Comparison of ENCODE assay signal across 8 cellular contexts in the genomic region with DNA sequence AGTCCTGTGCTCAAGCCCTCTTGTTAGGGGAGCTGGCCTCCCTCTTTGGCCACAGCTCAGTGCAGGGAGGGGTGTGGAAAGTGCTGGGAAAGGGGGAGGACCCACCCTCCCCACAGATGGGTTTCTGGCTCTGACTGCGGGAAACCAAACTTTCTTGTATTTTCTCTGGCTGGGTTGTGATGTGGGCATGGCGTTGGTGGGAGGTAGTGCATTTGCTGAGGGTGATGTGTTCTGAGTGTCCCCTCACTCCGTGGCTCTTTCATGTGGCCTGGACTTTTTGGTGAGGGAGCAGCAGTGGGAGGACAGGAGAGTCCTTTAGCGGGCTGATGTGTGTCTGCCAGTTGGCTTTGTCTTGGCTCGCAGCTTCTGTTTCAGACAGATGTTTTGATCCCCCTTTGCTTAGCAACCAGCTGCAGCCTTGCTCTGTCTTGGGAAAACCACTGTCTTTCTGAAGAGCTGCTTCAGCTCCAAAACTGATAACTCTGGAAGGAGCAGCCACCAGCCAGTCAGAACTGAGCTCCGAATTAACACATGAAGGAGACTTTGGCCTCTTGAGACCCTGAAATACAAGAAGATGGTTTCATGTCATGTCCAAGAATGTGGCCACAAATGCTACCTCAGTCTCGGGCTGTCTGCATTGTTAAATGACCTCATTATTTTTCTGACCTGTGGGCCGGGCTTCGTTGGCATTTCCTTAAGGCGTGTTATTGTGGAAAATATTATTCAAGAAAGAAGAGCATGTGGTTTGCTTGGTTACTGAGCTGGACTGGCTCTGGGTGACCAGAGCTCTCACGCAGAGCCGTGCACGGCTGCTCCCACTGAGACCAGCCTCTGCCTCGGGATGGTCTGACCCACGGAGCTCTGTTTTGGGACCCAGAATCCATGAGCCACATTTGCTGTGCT. TPM values are rescaled to one million over a fixed set of nuclear protein-coding genes. Genes with fewer than 3 reads are reported as not detected.
A peak's percentile ranks its signal among the peaks of the same experiment; 100 is the strongest.
DNase-seq lines count a peak whose midpoint lies in the region; ATAC-seq, FAIRE-seq and TF ChIP-seq lines count a peak whose summit lies in the region.

No MANE protein-coding gene starts in this region.

- FAIRE-seq in small intestine (lab: Jason Lieb, UNC), result no peak

- no peaks in the 10 kb centered on the region for H3K9me3 Mint-ChIP-seq in activated CD4-positive, alpha-beta T cell treated with anti-CD3 and anti-CD28 coated beads, Interleukin-2, amount 10 ng/mL, durations not matched to agents 7 days and 5 days

- H3K9me3 ChIP-seq in adrenal gland (replicated peaks in 1 of 3) (no peaks in the 10 kb centered on the region), right cardiac atrium (ENCODE audit: control insufficient read depth, low read length) (no peaks in the 10 kb centered on the region), small intestine (ENCODE audit: control insufficient read depth, low read depth) (no peaks in the 10 kb centered on the region), HAP-1 (no peaks in the 10 kb centered on the region)

- H3K27me3 Mint-ChIP-seq in activated CD4-positive, alpha-beta T cell treated with anti-CD3 and anti-CD28 coated beads, Interleukin-2, amount 10 ng/mL, durations not matched to agents 7 days and 5 days, result no peaks in the 10 kb centered on the region

- H3K27me3 ChIP-seq in adrenal gland, result no peaks in the 10 kb centered on the region
- no peaks in the 10 kb centered on the region for H3K27me3 ChIP-seq in right cardiac atrium (ENCODE audit: control insufficient read depth, insufficient read depth)
- no peaks in the 10 kb centered on the region for H3K27me3 ChIP-seq in small intestine (ENCODE audit: control insufficient read depth in 2 of 2, insufficient read depth in 2 of 2, low read length in 2 of 2)
- no peaks in the 10 kb centered on the region for H3K27me3 ChIP-seq in HAP-1 (ENCODE audit: low read depth)

- peaks cover 54% of the 10 kb centered on the region for H3K4me1 Mint-ChIP-seq in activated CD4-positive, alpha-beta T cell treated with anti-CD3 and anti-CD28 coated beads, Interleukin-2, amount 10 ng/mL, durations not matched to agents 7 days and 5 days

- CTCF ChIA-PET in activated CD4-positive, alpha-beta T cell treated with anti-CD3 and anti-CD28 coated beads, Interleukin-2, amount 10 ng/mL, durations not matched to agents 7 days and 5 days (lab: Charles Lee), result interaction anchor here (1.5 to 1.9 kb wide), 2 partner anchors 11 to 23 kb away, joined by 7 to 11 read pairs; no protein-coding TSS in a partner anchor

- ATAC-seq in right cardiac atrium, result peak; percentile 87 to 88

- no peak for TF ChIP-seq POLR2A in adrenal gland (IDR thresholded peaks at IDR 0.05)

- H3K27ac Mint-ChIP-seq in activated CD4-positive, alpha-beta T cell treated with anti-CD3 and anti-CD28 coated beads, Interleukin-2, amount 10 ng/mL, durations not matched to agents 7 days and 5 days, result peak overlapping the region; percentile 20

- no peak overlapping the region for H3K4me3 Mint-ChIP-seq in activated CD4-positive, alpha-beta T cell treated with anti-CD3 and anti-CD28 coated beads, Interleukin-2, amount 10 ng/mL, durations not matched to agents 7 days and 5 days

- no peak for TF ChIP-seq CTCF in adrenal gland (IDR thresholded peaks at IDR 0.05)

- H3K36me3 Mint-ChIP-seq in activated CD4-positive, alpha-beta T cell treated with anti-CD3 and anti-CD28 coated beads, Interleukin-2, amount 10 ng/mL, durations not matched to agents 7 days and 5 days (ENCODE audit: low read depth), result peaks cover 15% of the 10 kb centered on the region

- DNase-seq in activated CD4-positive, alpha-beta T cell treated with anti-CD3 and anti-CD28 coated beads, Interleukin-2, amount 10 ng/mL, durations not matched to agents 7 days and 5 days, result peak; percentile 21
- no peak for DNase-seq in activated CD4-positive, alpha-beta T cell treated with anti-CD3 and anti-CD28 coated beads for 4 hours
- DNase-seq in adrenal gland (peak in 1 of 7 donors; percentile 41), right cardiac atrium (peak; percentile 71 to 87 (median 86)), small intestine (peak; percentile 31), OCI-M2 (lab: John Stamatoyannopoulos, UW; ENCODE audit: unreplicated experiment) (no peak), NCI-H128 (lab: John Stamatoyannopoulos, UW; ENCODE audit: unreplicated experiment) (no peak), HAP-1 (ENCODE audit: low spot score in 2 of 2) (no peak)

- H3K4me3 ChIP-seq in adrenal gland (no peak overlapping the region), right cardiac atrium (ENCODE audit: low read length) (no peak overlapping the region), small intestine (ENCODE audit: low read depth in 1 of 2, low read length in 2 of 2) (no peak overlapping the region), HAP-1 (no peak overlapping the region)

- intact Hi-C loops in adrenal gland (cut with DNase I), result no loop called here
- intact Hi-C loops in right cardiac atrium (cut with DNase I), result no loop called here

- WGBS in adrenal gland, 4 donors, result 62 to 76% (median 69%) methylated on average over 15 of the region's 15 CpGs
- WGBS in right cardiac atrium, result 31% methylated on average over 15 of the region's 15 CpGs
- 45 to 68% (median 64%) methylated on average over 15 of the region's 15 CpGs for WGBS in small intestine, 3 donors

- H3K27ac ChIP-seq in adrenal gland, result peak overlapping the region in 3 of 5 donors; percentile 13 to 69 (median 69)
- H3K27ac ChIP-seq in right cardiac atrium (ENCODE audit: low read length), result peak overlapping the region; percentile 14
- peak overlapping the region in 1 of 2 donors; percentile 76 for H3K27ac ChIP-seq in small intestine (ENCODE audit: low read depth in 1 of 2, low read length in 1 of 2)

- in situ Hi-C loops in HAP-1 (cut with MboI; ENCODE audit: low sequenced_read_pairs), result no loop called here

- POLR2A ChIA-PET in activated CD4-positive, alpha-beta T cell treated with anti-CD3 and anti-CD28 coated beads, Interleukin-2, amount 10 ng/mL, durations not matched to agents 7 days and 5 days (lab: Charles Lee), result no interaction called here

- H3K36me3 ChIP-seq in adrenal gland (replicated peaks in 1 of 2) (no peaks in the 10 kb centered on the region), small intestine (ENCODE audit: control insufficient read depth in 2 of 2, insufficient read depth in 2 of 2, low read length in 2 of 2) (no peaks in the 10 kb centered on the region), HAP-1 (replicated peaks) (no peaks in the 10 kb centered on the region)

- peaks cover 5 to 29% of the 10 kb centered on the region in 2 donors for H3K4me1 ChIP-seq in adrenal gland (replicated peaks in 1 of 2)
- H3K4me1 ChIP-seq in right cardiac atrium (ENCODE audit: control insufficient read depth, insufficient read depth, low read length), result peaks cover 12% of the 10 kb centered on the region
- H3K4me1 ChIP-seq in small intestine (ENCODE audit: control insufficient read depth in 2 of 2, insufficient read depth in 1 of 2, low read depth in 1 of 2, low read length in 1 of 2), result peaks cover 0 to 7% of the 10 kb centered on the region in 2 donors
- H3K4me1 ChIP-seq in HAP-1, result no peaks in the 10 kb centered on the region; the same call in 1 of the 2 replicates

RNA-seq across cellular contexts. Expression of gene SYNJ2, which starts 21.5 kb away (rescaled TPM):
- total RNA-seq in activated CD4-positive, alpha-beta T cell treated with anti-CD3 and anti-CD28 coated beads, Interleukin-2, amount 10 ng/mL, durations not matched to agents 7 days and 5 days, result 10 to 100 TPM; 35.8 to 39.0 TPM
- total RNA-seq in adrenal gland (10 to 100 TPM; 10.1 to 20.5 (median 16.1) TPM), right cardiac atrium (10 to 100 TPM; 13.4 to 26.3 (median 20.4) TPM)
- polyA plus RNA-seq in adrenal gland (1 to 10 TPM; 5.9 to 6.8 (median 6.6) TPM), right cardiac atrium (9.5 TPM), small intestine (1 to 10 TPM; 7.0 to 9.4 (median 9.4) TPM)

Comparison
In these comparisons a context has a peak if more than half of its experiments do, and no peak if none do; other contexts are left out.
1. DNase-seq: peak in activated CD4-positive, alpha-beta T cell treated with anti-CD3 and anti-CD28 coated beads, Interleukin-2, amount 10 ng/mL, durations not matched to agents 7 days and 5 days (single experiment), right cardiac atrium (3 of 3) and small intestine (single experiment); none in activated CD4-positive, alpha-beta T cell treated with anti-CD3 and anti-CD28 coated beads for 4 hours (0 of 2), OCI-M2 (single experiment), NCI-H128 (single experiment) and HAP-1 (0 of 2).